In the genomic region with DNA sequence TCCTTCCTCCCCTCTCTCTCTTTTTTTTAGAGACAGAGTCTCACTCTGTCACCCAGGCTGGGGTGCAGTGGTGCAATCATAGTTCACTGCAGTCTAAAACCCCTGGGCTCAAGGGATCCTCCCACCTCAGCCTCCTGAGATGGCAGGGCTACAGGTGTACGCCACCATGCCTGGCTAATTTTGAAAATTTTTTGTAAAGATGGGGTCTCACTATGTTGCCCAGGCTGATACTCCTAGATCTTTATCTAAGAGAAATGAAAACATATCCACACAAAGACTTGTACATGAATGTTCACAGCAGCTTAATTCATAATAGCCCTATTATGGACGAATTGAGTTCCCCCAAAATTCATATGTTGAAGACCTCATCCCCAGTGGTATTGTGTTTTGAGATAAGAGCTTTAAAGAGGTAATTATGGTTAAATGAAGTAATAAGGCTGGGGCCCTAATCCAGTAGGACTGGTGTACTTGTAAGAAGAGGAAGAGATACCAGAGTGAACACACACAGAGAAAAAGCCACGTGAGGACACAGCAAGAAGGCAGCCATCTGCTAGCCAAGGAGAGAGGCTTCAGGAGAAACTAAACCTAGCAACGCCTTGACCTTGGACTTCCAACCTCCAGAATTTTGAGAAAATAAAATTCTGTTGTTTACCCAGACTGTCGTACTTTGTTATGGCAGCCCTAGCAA, we compare ENCODE assay signal across 19 cellular contexts. TPM values are rescaled to one million over a fixed set of nuclear protein-coding genes. Genes with fewer than 3 reads are reported as not detected.
A peak's percentile ranks its signal among the peaks of the same experiment; 100 is the strongest.
DNase-seq lines count a peak whose midpoint lies in the region; ATAC-seq and TF ChIP-seq lines count a peak whose summit lies in the region.
"Had no signal": no experiment of that assay in that cellular context is flagged by ENCODE, and none has a peak within 500 bp of the region (broad histone marks: within the 10 kb centered on the region; RNA-seq: fewer than 3 reads in every experiment).

No MANE protein-coding gene starts in this region.

- no peaks in the 10 kb centered on the region for H3K27me3 ChIP-seq in Karpas-422 (ENCODE audit: low read length)
- no peaks in the 10 kb centered on the region for H3K27me3 ChIP-seq in SU-DHL-6 (ENCODE audit: low read length)
- H3K27me3 ChIP-seq: SJSA1 had no signal

- H3F3A ChIP-seq in SU-DHL-6 (ENCODE audit: insufficient read depth), result peaks cover 34% of the 10 kb centered on the region

- no peak overlapping the region for H3K4me2 ChIP-seq in Karpas-422 (ENCODE audit: low read depth, low read length, poor library complexity, severe bottlenecking)
- peak overlapping the region; percentile 3 for H3K4me2 ChIP-seq in SU-DHL-6 (ENCODE audit: low read depth, low read length, poor library complexity, severe bottlenecking)

- peaks cover 47% of the 10 kb centered on the region for H3K79me2 ChIP-seq in Karpas-422 (ENCODE audit: low read length)
- peaks cover 99% of the 10 kb centered on the region for H3K79me2 ChIP-seq in SU-DHL-6 (ENCODE audit: insufficient read depth, low read length)

- no peaks in the 10 kb centered on the region for H3K27me3 Mint-ChIP-seq in stimulated activated naive B cell treated with anti-CD40 and anti-IgM and Interleukin-4, amounts not matched to agents 10 μg/mL and 1 μg/mL and 100 μg/mL, for 72 hours
- H3K27me3 Mint-ChIP-seq in endothelial cell (ENCODE audit: unreplicated experiment), result no peaks in the 10 kb centered on the region

- TF ChIP-seq CTCF in SU-DHL-6 (IDR thresholded peaks at IDR 0.05; ENCODE audit: insufficient read depth, low read length, poor library complexity, severe bottlenecking) (no peak), endothelial cell (IDR thresholded peaks at IDR 0.05; ENCODE audit: unreplicated experiment) (no peak)

- H3K4me3 ChIP-seq in Karpas-422 (ENCODE audit: low read length), result no peak overlapping the region
- H3K4me3 ChIP-seq in SU-DHL-6 (ENCODE audit: insufficient read depth, low read length, poor library complexity, severe bottlenecking), result no peak overlapping the region
- H3K4me3 ChIP-seq: SJSA1 had no signal

- no peak overlapping the region for H2AFZ ChIP-seq in Karpas-422 (ENCODE audit: low read length)
- no peak overlapping the region for H2AFZ ChIP-seq in SU-DHL-6 (ENCODE audit: low read depth, low read length, severe bottlenecking)

- H4K20me1 ChIP-seq in Karpas-422 (ENCODE audit: insufficient read depth, low read depth, low read length), result no peaks in the 10 kb centered on the region; the same call in 1 of the 2 replicates
- H4K20me1 ChIP-seq in SU-DHL-6 (ENCODE audit: low read depth, low read length), result peaks cover 32% of the 10 kb centered on the region

- H3K9ac ChIP-seq in Karpas-422 (ENCODE audit: low read length), result no peak overlapping the region
- H3K9ac ChIP-seq in SU-DHL-6 (ENCODE audit: low read length), result no peak overlapping the region

- peak overlapping the region in 1 of 2 donors; percentile 33 for H3K4me3 Mint-ChIP-seq in stimulated activated naive B cell treated with anti-CD40 and anti-IgM and Interleukin-4, amounts not matched to agents 10 μg/mL and 1 μg/mL and 100 μg/mL, for 72 hours
- H3K4me3 Mint-ChIP-seq in endothelial cell (ENCODE audit: unreplicated experiment), result no peak overlapping the region
- H3K4me3 Mint-ChIP-seq: T-helper 17 cell had no signal

- no peaks in the 10 kb centered on the region for H3K4me1 ChIP-seq in Karpas-422 (ENCODE audit: low read length)
- H3K4me1 ChIP-seq: SJSA1 had no signal

- DNase-seq in Karpas-422 (peak; percentile 53), NOMO-1 (lab: John Stamatoyannopoulos, UW; ENCODE audit: unreplicated experiment in 2 of 2) (peak; percentile 59 to 90), NCI-H1417 treated with DMSO at 0.1 percent for 48 hours (lab: John Stamatoyannopoulos, UW) (no peak), endothelial cell (ENCODE audit: low spot score) (no peak), NCI-H345 (lab: John Stamatoyannopoulos, UW) (no peak)
- no peak for DNase-seq in stimulated activated naive B cell treated with anti-CD40 and anti-IgM and Interleukin-4, amounts not matched to agents 10 μg/mL and 1 μg/mL and 100 μg/mL, for 72 hours
- no peak for DNase-seq in activated CD4-positive, alpha-beta T cell treated with anti-CD3 and anti-CD28 coated beads, Interleukin-2, amount 50 U/mL, for 48 hours
- DNase-seq: DND-41, HCEC 1CT, NCI-H1092, NCI-H146, NCI-H2029 treated with DMSO at 0.1 percent for 48 hours, NCI-H2171, NCI-H446, NCI-H69, T-helper 17 cell had no signal

- peaks cover 7% of the 10 kb centered on the region in 2 donors for H3K9me3 Mint-ChIP-seq in stimulated activated naive B cell treated with anti-CD40 and anti-IgM and Interleukin-4, amounts not matched to agents 10 μg/mL and 1 μg/mL and 100 μg/mL, for 72 hours
- H3K9me3 Mint-ChIP-seq in endothelial cell (ENCODE audit: unreplicated experiment), result no peaks in the 10 kb centered on the region

- H3K9me3 ChIP-seq in Karpas-422 (ENCODE audit: low read length), result no peaks in the 10 kb centered on the region
- no peaks in the 10 kb centered on the region for H3K9me3 ChIP-seq in SU-DHL-6 (ENCODE audit: insufficient read depth, low read length)
- H3K9me3 ChIP-seq: SJSA1 had no signal

- peaks cover 56 to 57% of the 10 kb centered on the region in 2 donors for H3K36me3 Mint-ChIP-seq in stimulated activated naive B cell treated with anti-CD40 and anti-IgM and Interleukin-4, amounts not matched to agents 10 μg/mL and 1 μg/mL and 100 μg/mL, for 72 hours
- no peaks in the 10 kb centered on the region for H3K36me3 Mint-ChIP-seq in endothelial cell (ENCODE audit: low read depth, unreplicated experiment)

- no peak overlapping the region for H3K27ac Mint-ChIP-seq in stimulated activated naive B cell treated with anti-CD40 and anti-IgM and Interleukin-4, amounts not matched to agents 10 μg/mL and 1 μg/mL and 100 μg/mL, for 72 hours
- no peak overlapping the region for H3K27ac Mint-ChIP-seq in endothelial cell (ENCODE audit: unreplicated experiment)
- H3K27ac Mint-ChIP-seq: T-helper 17 cell had no signal

- peaks cover 27 to 60% of the 10 kb centered on the region in 2 donors for H3K4me1 Mint-ChIP-seq in stimulated activated naive B cell treated with anti-CD40 and anti-IgM and Interleukin-4, amounts not matched to agents 10 μg/mL and 1 μg/mL and 100 μg/mL, for 72 hours
- no peaks in the 10 kb centered on the region for H3K4me1 Mint-ChIP-seq in endothelial cell (ENCODE audit: unreplicated experiment)

- H3K9me2 ChIP-seq in Karpas-422 (replicated peaks; ENCODE audit: insufficient read depth, low read length) (no peaks in the 10 kb centered on the region), SU-DHL-6 (replicated peaks; ENCODE audit: insufficient read depth, low read length) (no peaks in the 10 kb centered on the region)

- peak; percentile 36 to 55 for ATAC-seq in stimulated activated naive B cell treated with anti-CD40 and anti-IgM and Interleukin-4, amounts not matched to agents 10 μg/mL and 1 μg/mL and 100 μg/mL, for 72 hours (replicated peaks)
- ATAC-seq: T-helper 17 cell had no signal

- H3K27ac ChIP-seq in Karpas-422 (ENCODE audit: low read length), result no peak overlapping the region
- H3K27ac ChIP-seq in SU-DHL-6 (ENCODE audit: low read depth, low read length), result peak overlapping the region; percentile 8; the same call in 1 of the 2 replicates
- H3K27ac ChIP-seq: C4-2B, SJSA1 had no signal

- H3K36me3 ChIP-seq in Karpas-422 (ENCODE audit: insufficient read depth, low read length) (peaks cover 4% of the 10 kb centered on the region; the same call in 1 of the 2 replicates), SU-DHL-6 (ENCODE audit: low read length) (peaks cover 71% of the 10 kb centered on the region)
- H3K36me3 ChIP-seq: SJSA1 had no signal

RNA-seq across cellular contexts. Expression of a gene that starts 13.3 kb away (rescaled TPM):
- total RNA-seq in Karpas-422 (2014; rRNA removed; shearing (Covaris generic); ENCODE audit: low replicate concordance), result 17.7 and 18.1 TPM in 2 replicates
- 3.1 TPM for total RNA-seq in endothelial cell (ENCODE audit: unreplicated experiment)
- total RNA-seq: SJSA1 had no signal

RNA-seq across cellular contexts. Expression of a gene that starts 30.8 kb away (rescaled TPM):
- total RNA-seq in Karpas-422 (2014; rRNA removed; shearing (Covaris generic); ENCODE audit: low replicate concordance), result not detected in 2 replicates
- not detected for total RNA-seq in endothelial cell (ENCODE audit: unreplicated experiment)
- total RNA-seq: T-helper 17 cell had no signal

Comparison
In these comparisons a context has a peak if more than half of its experiments do, and no peak if none do; other contexts are left out.
1. DNase-seq: peak in Karpas-422 (single experiment) and NOMO-1 (2 of 2); none in stimulated activated naive B cell treated with anti-CD40 and anti-IgM and Interleukin-4, amounts not matched to agents 10 μg/mL and 1 μg/mL and 100 μg/mL, for 72 hours (single experiment), NCI-H1417 treated with DMSO at 0.1 percent for 48 hours (single experiment), endothelial cell (single experiment), NCI-H345 (single experiment) and activated CD4-positive, alpha-beta T cell treated with anti-CD3 and anti-CD28 coated beads, Interleukin-2, amount 50 U/mL, for 48 hours (0 of 2).